1 cellular context compared by ENCODE assay signal in the genomic region with DNA sequence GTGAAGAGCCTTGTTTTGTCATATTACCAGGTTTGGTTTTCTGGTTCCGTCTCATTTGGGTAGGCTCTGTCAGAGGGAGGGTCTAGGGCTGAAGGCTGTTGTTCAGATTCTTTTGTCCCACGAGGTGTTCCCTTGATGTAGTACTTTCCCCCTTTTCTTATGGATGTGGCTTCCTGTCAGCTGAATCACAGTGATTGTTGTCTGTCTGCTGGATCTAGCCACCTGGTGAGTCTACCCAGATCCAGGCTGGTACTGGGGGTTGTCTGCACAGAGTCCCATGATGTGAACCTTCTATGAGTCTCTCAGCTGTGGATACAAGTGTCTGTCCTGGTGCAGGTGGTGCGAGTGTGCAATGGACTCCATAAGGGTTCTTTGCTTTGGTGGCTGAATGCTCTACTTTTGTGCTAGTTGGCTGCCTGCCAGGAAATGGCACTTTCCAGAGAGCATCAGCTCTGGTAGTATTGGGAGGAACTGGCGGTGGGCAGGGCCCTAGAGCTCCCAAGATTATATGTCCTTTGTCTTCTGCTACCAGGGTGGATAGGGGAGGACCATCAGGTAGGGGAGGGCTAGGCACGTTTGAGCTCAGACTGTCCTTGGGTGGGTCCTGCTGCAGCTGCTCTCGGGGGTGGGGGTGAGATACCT.
TF ChIP-seq lines count a peak whose summit lies in the region.

No MANE protein-coding gene starts in this region.

TF ChIP-seq in GM23338, 12 proteins besides CTCF, POLR2A, EP300 and RAD21:
- TF ChIP-seq ZNF462 (CRISPR knock-in tag; IDR thresholded peaks at IDR 0.05) (0 out of 2 replicates have a peak, but pooled peaks have one; percentile 24), JUNB (IDR thresholded peaks at IDR 0.05; ENCODE audit: unreplicated experiment) (no peak), POLR2AphosphoS5 (IDR thresholded peaks at IDR 0.05; ENCODE audit: low read depth) (no peak), NANOG (IDR thresholded peaks at IDR 0.05; ENCODE audit: borderline replicate concordance) (peak; percentile 50; the same call in 1 of the 2 replicates), ZNF114 (CRISPR knock-in tag; IDR thresholded peaks at IDR 0.05) (peak; percentile 67; the same call in 1 of the 2 replicates), STAT1 (IDR thresholded peaks at IDR 0.05; ENCODE audit: unreplicated experiment) (no peak)
- TF ChIP-seq, protein P1, sequence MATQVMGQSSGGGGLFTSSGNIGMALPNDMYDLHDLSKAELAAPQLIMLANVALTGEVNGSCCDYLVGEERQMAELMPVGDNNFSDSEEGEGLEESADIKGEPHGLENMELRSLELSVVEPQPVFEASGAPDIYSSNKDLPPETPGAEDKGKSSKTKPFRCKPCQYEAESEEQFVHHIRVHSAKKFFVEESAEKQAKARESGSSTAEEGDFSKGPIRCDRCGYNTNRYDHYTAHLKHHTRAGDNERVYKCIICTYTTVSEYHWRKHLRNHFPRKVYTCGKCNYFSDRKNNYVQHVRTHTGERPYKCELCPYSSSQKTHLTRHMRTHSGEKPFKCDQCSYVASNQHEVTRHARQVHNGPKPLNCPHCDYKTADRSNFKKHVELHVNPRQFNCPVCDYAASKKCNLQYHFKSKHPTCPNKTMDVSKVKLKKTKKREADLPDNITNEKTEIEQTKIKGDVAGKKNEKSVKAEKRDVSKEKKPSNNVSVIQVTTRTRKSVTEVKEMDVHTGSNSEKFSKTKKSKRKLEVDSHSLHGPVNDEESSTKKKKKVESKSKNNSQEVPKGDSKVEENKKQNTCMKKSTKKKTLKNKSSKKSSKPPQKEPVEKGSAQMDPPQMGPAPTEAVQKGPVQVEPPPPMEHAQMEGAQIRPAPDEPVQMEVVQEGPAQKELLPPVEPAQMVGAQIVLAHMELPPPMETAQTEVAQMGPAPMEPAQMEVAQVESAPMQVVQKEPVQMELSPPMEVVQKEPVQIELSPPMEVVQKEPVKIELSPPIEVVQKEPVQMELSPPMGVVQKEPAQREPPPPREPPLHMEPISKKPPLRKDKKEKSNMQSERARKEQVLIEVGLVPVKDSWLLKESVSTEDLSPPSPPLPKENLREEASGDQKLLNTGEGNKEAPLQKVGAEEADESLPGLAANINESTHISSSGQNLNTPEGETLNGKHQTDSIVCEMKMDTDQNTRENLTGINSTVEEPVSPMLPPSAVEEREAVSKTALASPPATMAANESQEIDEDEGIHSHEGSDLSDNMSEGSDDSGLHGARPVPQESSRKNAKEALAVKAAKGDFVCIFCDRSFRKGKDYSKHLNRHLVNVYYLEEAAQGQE (IDR thresholded peaks at IDR 0.05; ENCODE audit: unreplicated experiment), result no peak
